Comparison of ENCODE assay signal across 19 cellular contexts in the genomic region with DNA sequence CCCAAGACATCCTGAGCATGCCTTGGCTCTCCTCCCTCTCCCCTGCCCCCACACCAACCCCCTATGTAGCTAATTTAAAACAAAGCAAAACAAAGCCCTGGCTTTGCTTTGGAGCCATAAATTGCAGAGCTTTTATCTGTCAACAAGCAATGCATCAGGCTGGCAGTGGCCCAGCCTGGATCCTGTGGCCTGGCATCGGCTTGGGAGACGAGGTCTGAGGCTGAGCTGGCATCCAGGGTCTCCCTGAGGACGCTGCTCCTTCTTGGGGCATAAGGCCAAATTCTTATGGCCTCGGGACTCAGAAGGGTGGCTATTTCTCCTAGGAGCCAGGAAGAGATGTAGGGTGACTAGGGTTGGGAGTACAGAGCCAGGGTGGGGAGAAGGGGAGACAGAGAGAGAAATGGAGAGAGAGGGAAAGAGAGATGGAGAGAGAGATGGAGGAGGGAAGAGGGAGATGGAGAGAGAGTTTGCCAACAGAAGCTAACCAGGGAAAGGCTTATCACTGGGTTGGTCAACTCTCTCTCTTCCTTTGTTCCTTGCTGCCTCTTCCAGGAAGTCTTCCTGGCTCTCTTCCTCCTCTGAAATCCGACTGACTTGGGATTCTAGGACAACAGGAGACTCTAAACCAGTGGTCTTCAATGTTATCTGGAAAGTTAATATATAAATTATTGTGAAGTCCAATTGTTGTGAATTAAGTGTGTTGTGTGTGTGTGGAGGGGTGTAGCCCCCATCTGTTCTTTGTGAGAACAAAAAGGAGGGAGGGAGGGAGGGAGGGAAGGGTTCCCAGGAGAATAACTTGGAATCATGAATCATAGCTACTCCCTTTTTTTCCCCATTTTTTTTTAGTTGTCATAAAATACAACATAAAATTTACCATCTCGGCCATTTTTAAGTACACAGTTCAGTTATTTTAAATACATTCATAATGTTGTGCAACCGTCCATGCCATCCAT. TPM values are rescaled to one million over a fixed set of nuclear protein-coding genes. Genes with fewer than 3 reads are reported as not detected.
A peak's percentile ranks its signal among the peaks of the same experiment; 100 is the strongest.
DNase-seq lines count a peak whose midpoint lies in the region; ATAC-seq, FAIRE-seq and TF ChIP-seq lines count a peak whose summit lies in the region.
"Had no signal": no experiment of that assay in that cellular context is flagged by ENCODE, and none has a peak within 500 bp of the region (broad histone marks: within the 10 kb centered on the region; RNA-seq: fewer than 3 reads in every experiment).

No MANE protein-coding gene starts in this region.

- H2BK12ac ChIP-seq in H1 (ENCODE audit: low read depth, low read length) = peak overlapping the region; percentile 77; the same call in 1 of the 2 replicates

- H3K79me2 ChIP-seq in H1 (ENCODE audit: control insufficient read depth in 1 of 2, insufficient read depth in 2 of 2, low read length in 2 of 2) = no peaks in the 10 kb centered on the region

- no peaks in the 10 kb centered on the region for H3K79me1 ChIP-seq in H1 (ENCODE audit: low read depth, low read length)

- peaks cover 8% of the 10 kb centered on the region for H3K4me1 ChIP-seq in A549
- H3K4me1 ChIP-seq in HEK293 (ENCODE audit: control insufficient read depth, insufficient read depth, low read length) = no peaks in the 10 kb centered on the region
- peaks cover 16 to 37% (median 22%) of the 10 kb centered on the region in 4 experiments for H3K4me1 ChIP-seq in H1 (replicated peaks in 1 of 4; ENCODE audit: control insufficient read depth in 3 of 4, insufficient read depth in 4 of 4, low read length in 3 of 4)

- no peak; a peak in 1 of 6 replicates for ATAC-seq in A549
- no peak for ATAC-seq in HG02759 (IDR thresholded peaks at IDR 0.05; ENCODE audit: unreplicated experiment)
- no peak for ATAC-seq in HG03175 (IDR thresholded peaks at IDR 0.05; ENCODE audit: unreplicated experiment)
- ATAC-seq: lower lobe of right lung had no signal

- no peaks in the 10 kb centered on the region; the same call in 1 of the 2 replicates for H3K23me2 ChIP-seq in H1 (ENCODE audit: low read depth, low read length)

- no peak overlapping the region for H3K23ac ChIP-seq in H1 (ENCODE audit: insufficient read length)

- no peak overlapping the region for H3K9ac ChIP-seq in H1 (replicated peaks in 1 of 4; ENCODE audit: extremely low read depth in 1 of 4, low read depth in 3 of 4, low read length in 3 of 4)

- peaks cover 18% of the 10 kb centered on the region; the same call in 2 of the 3 replicates for H3K9me3 ChIP-seq in A549
- H3K9me3 ChIP-seq in HEK293 (ENCODE audit: control insufficient read depth, insufficient read depth, low read depth, low read length) = no peaks in the 10 kb centered on the region
- H3K9me3 ChIP-seq in H1 (ENCODE audit: insufficient read depth in 2 of 2, low read depth in 1 of 2, low read length in 1 of 2) = no peaks in the 10 kb centered on the region

- H4K8ac ChIP-seq in H1 (ENCODE audit: extremely low read depth, insufficient read depth, low read length) = no peak overlapping the region

- H3K27me3 ChIP-seq in H1 (replicated peaks in 1 of 4; ENCODE audit: control insufficient read depth in 3 of 4, extremely low read depth in 1 of 4, insufficient read depth in 3 of 4, low read length in 3 of 4) = peaks cover 4 to 30% (median 25%) of the 10 kb centered on the region in 4 experiments

- peak overlapping the region; percentile 8; the same call in 1 of the 2 replicates for H2BK5ac ChIP-seq in H1 (ENCODE audit: low read depth, low read length)

- H3K27ac ChIP-seq in A549 (no peak overlapping the region), HEK293 (ENCODE audit: extremely low read depth, low read depth, low read length) (no peak overlapping the region), H1 (ENCODE audit: low read depth, low read length) (no peak overlapping the region)
- H3K27ac ChIP-seq: brain microvascular endothelial cell, lower lobe of right lung had no signal

- TF ChIP-seq POLR2A in A549 (IDR thresholded peaks at IDR 0.05; ENCODE audit: low read length) (no peak), H1 (IDR thresholded peaks at IDR 0.05; ENCODE audit: control extremely low read depth in 1 of 2, low read depth in 2 of 2, low read length in 2 of 2) (no peak)

- H3K4me3 ChIP-seq in A549 (no peak overlapping the region), HEK293 (ENCODE audit: low read depth, low read length) (no peak overlapping the region), H1 (ENCODE audit: extremely low read depth in 1 of 4, insufficient read depth in 2 of 4, low read depth in 3 of 4, low read length in 4 of 4) (peak overlapping the region in 1 of 4 experiments; percentile 16; a peak in 1 of 8 replicates)
- H3K4me3 ChIP-seq: lower lobe of right lung had no signal

- no peak overlapping the region for H2BK120ac ChIP-seq in H1 (replicated peaks; ENCODE audit: low read depth, low read length)

- no peak overlapping the region; the same call in 1 of the 2 replicates for H2BK15ac ChIP-seq in H1 (ENCODE audit: low read length)

- TF ChIP-seq EP300 in A549 (IDR thresholded peaks at IDR 0.05) (no peak), H1 (IDR thresholded peaks at IDR 0.05; ENCODE audit: borderline replicate concordance in 1 of 2, low read depth in 2 of 2, low read length in 2 of 2) (no peak)

- peak overlapping the region; percentile 6; the same call in 1 of the 2 replicates for H2BK20ac ChIP-seq in H1 (ENCODE audit: low read length)

- H3K36me3 ChIP-seq in HEK293 (ENCODE audit: control insufficient read depth in 2 of 2, insufficient read depth in 1 of 2, low read length in 2 of 2) (no peaks in the 10 kb centered on the region), H1 (ENCODE audit: control insufficient read depth in 2 of 4, insufficient read depth in 4 of 4, low read length in 3 of 4) (no peaks in the 10 kb centered on the region)
- H3K36me3 ChIP-seq: brain microvascular endothelial cell, lower lobe of right lung had no signal

- no peak overlapping the region for H3K4ac ChIP-seq in H1 (replicated peaks; ENCODE audit: insufficient read length, low read depth, low read length)

- H3K56ac ChIP-seq in H1 (replicated peaks; ENCODE audit: insufficient read length, low read depth, low read length) = no peak overlapping the region

- H3K14ac ChIP-seq in H1 (ENCODE audit: insufficient read length) = no peak overlapping the region

- H4K91ac ChIP-seq in H1 (replicated peaks; ENCODE audit: insufficient read length, low read length) = no peak overlapping the region

- POLR2A ChIA-PET in A549 (lab: Yijun Ruan, JAX) (no interaction called here), HEK293 (lab: Yijun Ruan, JAX) (no interaction called here), H1 (lab: Charles Lee; ENCODE audit: partially characterized antibody) (interaction anchor here (0.7 to 2.6 kb wide), 7 partner anchors 14 to 567 kb away, joined by 3 to 7 read pairs (median 4); no protein-coding TSS in a partner anchor)

- WGBS in A549 (ENCODE audit: missing lambda C conversion rate) = 26% methylated on average over 7 of the region's 7 CpGs
- WGBS in H1 (ENCODE audit: extremely low coverage in 1 of 2, insufficient coverage in 1 of 2, insufficient read length in 1 of 2, insufficient replicate concordance in 2 of 2, low coverage in 1 of 2, low lambda C conversion rate in 2 of 2, missing lambda C conversion rate in 1 of 2), 2 experiments = 71% methylated on average over 7 of the region's 7 CpGs; no CpG with 5 or more reads in 1 of the 2 experiments

- H3K4me2 ChIP-seq in A549 (no peak overlapping the region), H1 (ENCODE audit: insufficient read depth in 1 of 2, low read depth in 2 of 2, low read length in 2 of 2) (peak overlapping the region; percentile 45 to 49)

- CTCF ChIA-PET in A549 (lab: Yijun Ruan, JAX) = interaction anchor here (1.4 kb wide), 2 partner anchors 33 to 138 kb away, joined by 3 read pairs; no protein-coding TSS in a partner anchor
- CTCF ChIA-PET in HEK293 (lab: Yijun Ruan, JAX) = no interaction called here
- CTCF ChIA-PET in H1 (lab: Charles Lee; ENCODE audit: partially characterized antibody) = interaction anchor here (0.6 to 3.7 kb wide), 10 partner anchors 9 to 723 kb away, joined by 3 to 15 read pairs (median 6); no protein-coding TSS in a partner anchor

- TF ChIP-seq RAD21 in A549 (conservative IDR thresholded peaks at IDR 0.05 in 1 of 2, IDR thresholded peaks at IDR 0.05 in 1 of 2) = no peak
- TF ChIP-seq RAD21 in H1 (IDR thresholded peaks at IDR 0.05 in 1 of 2, conservative IDR thresholded peaks at IDR 0.05 in 1 of 2; ENCODE audit: low read depth in 2 of 2, low read length in 2 of 2) = no peak

- TF ChIP-seq CTCF in A549 (IDR thresholded peaks at IDR 0.05) (no peak), HEK293 (tag by site-specific recombination; IDR thresholded peaks at IDR 0.05) (no peak), H1 (IDR thresholded peaks at IDR 0.05; ENCODE audit: control extremely low read depth in 1 of 3, insufficient read depth in 1 of 3, low read depth in 1 of 3, low read length in 3 of 3) (no peak)

- peak overlapping the region; percentile 66; the same call in 1 of the 2 replicates for H2AK5ac ChIP-seq in H1 (ENCODE audit: low read depth, low read length)

- no peak for FAIRE-seq in A549 (lab: Jason Lieb, UNC)
- no peak for FAIRE-seq in H1 (lab: Jason Lieb, UNC)
- FAIRE-seq: H54 had no signal

- no peaks in the 10 kb centered on the region for H4K20me1 ChIP-seq in H1 (replicated peaks in 1 of 2; ENCODE audit: control insufficient read depth in 1 of 2, insufficient read depth in 2 of 2, low read length in 2 of 2)

- no peak overlapping the region for H2AFZ ChIP-seq in H1 (ENCODE audit: low read length)

- peak overlapping the region; percentile 73; the same call in 1 of the 2 replicates for H3K18ac ChIP-seq in H1 (ENCODE audit: extremely low read depth, low read length)

- H4K5ac ChIP-seq in H1 (ENCODE audit: insufficient read length, low read depth, low read length) = no peak overlapping the region

- DNase-seq in A549 (ENCODE audit: low read depth in 1 of 2, low spot score in 1 of 2) (no peak), H1 (ENCODE audit: low read depth in 1 of 2, low spot score in 2 of 2) (no peak), mesenteric fat pad (ENCODE audit: low spot score) (peak; percentile 77), DMS53 (lab: John Stamatoyannopoulos, UW) (no peak)
- no peak for DNase-seq in stimulated activated CD4-positive, alpha-beta T cell treated with anti-CD3 and anti-CD28 coated beads, Interleukin-12 subunit alpha, Interleukin-12 subunit beta, amount 100 ng/mL, for 4 hours
- DNase-seq: activated CD4-positive, alpha-beta T cell treated with anti-CD3 and anti-CD28 coated beads, Interleukin-2, amount 50 U/mL, for 4 hours; brain microvascular endothelial cell; effector memory CD4-positive, alpha-beta T cell; head of caudate nucleus; lower lobe of right lung; NCI-H510A treated with DMSO at 0.1 percent for 48 hours; occipital lobe; RPMI8226; stimulated activated CD4-positive, alpha-beta T cell treated with anti-CD3 and anti-CD28 coated beads, Interleukin-15, amount 100 ng/mL, for 24 hours; trophoblast cell had no signal

RNA-seq across cellular contexts. Expression of a gene that starts 29.1 kb away (rescaled TPM):
- polyA plus RNA-seq in A549 (2011; rRNA removed) (0.81 and 0.98 TPM in 2 replicates), A549 (2017; fragmentation: RNase III; extraction: RNeasy Plus Mini Kit Qiagen cat#74134 plus additional on column Dnase treatment) (4.5 to 5.8 TPM (median 4.8 TPM) in 3 replicates), H1 (2011; rRNA removed) (5.2 and 7.0 TPM in 2 replicates)
- polyA plus RNA-seq in A549 (2012; cell fraction: cytosol; rRNA removed) = 1.4 and 2.0 TPM in 2 replicates
- 1.8 and 2.6 TPM in 2 replicates for polyA plus RNA-seq in A549 (2012; cell fraction: nucleus; rRNA removed)
- polyA minus RNA-seq in A549 (2011; rRNA and poly(A)+ RNA removed) = 1.2 and 2.2 TPM in 2 replicates
- total RNA-seq in H1 (2021; fragmentation: NEBNext Ultra II Directional; extraction: Animal tissue kit (Norgen Biotek cat#: 25700)) = 8.8 and 10.2 TPM in 2 replicates
- 2.8 TPM for polyA plus RNA-seq in H1 (2011; cell fraction: cytosol; rRNA removed)
- 5.7 TPM for polyA plus RNA-seq in H1 (2011; cell fraction: nucleus; rRNA removed)
- 9.6 to 10.3 TPM (median 10.0 TPM) in 4 replicates for polyA plus RNA-seq in H1 (2012, experiment 1 of 2)
- polyA plus RNA-seq in H1 (2012, experiment 2 of 2) = 8.6 TPM
- 14.5 TPM for polyA plus RNA-seq in H1 (2013, experiment 1 of 2)
- 15.6 TPM for polyA plus RNA-seq in H1 (2013, experiment 2 of 2)
- polyA minus RNA-seq in H1 (2011; rRNA and poly(A)+ RNA removed) = 4.0 and 5.8 TPM in 2 replicates
- polyA minus RNA-seq in H1 (2011; cell fraction: cytosol; rRNA and poly(A)+ RNA removed) = 2.6 TPM
- polyA minus RNA-seq in H1 (2011; cell fraction: nucleus; rRNA and poly(A)+ RNA removed) = 6.3 TPM
- total RNA-seq in mesenteric fat pad = 14.2 TPM
